1 cellular context compared by ENCODE assay signal in genomic region chr17:20059728-20060188, GRCh38.
TF ChIP-seq lines count a peak whose summit lies in the region.

No MANE protein-coding gene starts in this region.

TF ChIP-seq in K562, 482 proteins besides CTCF, POLR2A, EP300 and RAD21 (continued from another document and continues in another):
- peak; percentile 98 for TF ChIP-seq MGA (IDR thresholded peaks at IDR 0.05)
- peak; percentile 62 for TF ChIP-seq MYC (IDR thresholded peaks at IDR 0.05; ENCODE audit: low read depth, low read length)
- TF ChIP-seq MYC (CRISPR knock-in tag; IDR thresholded peaks at IDR 0.05; ENCODE audit: borderline replicate concordance, low read depth): no peak
- TF ChIP-seq NFE2 (IDR thresholded peaks at IDR 0.05; ENCODE audit: low read depth): peak; percentile 95
- TF ChIP-seq NONO (IDR thresholded peaks at IDR 0.05; ENCODE audit: low read depth in 2 of 2, low read length in 1 of 2): no peak
- peak; percentile 100 for TF ChIP-seq ZNF766 (CRISPR knock-in tag; conservative IDR thresholded peaks at IDR 0.05)
- peak; percentile 98 for TF ChIP-seq ZNF316 (IDR thresholded peaks at IDR 0.05)
- TF ChIP-seq RBM22 (IDR thresholded peaks at IDR 0.05; ENCODE audit: low read depth, low read length, poor library complexity, severe bottlenecking): no peak
- TF ChIP-seq ZNF778 (CRISPR knock-in tag; IDR thresholded peaks at IDR 0.05): no peak
- peak; percentile 34; the same call in 1 of the 2 replicates for TF ChIP-seq ATF7 (IDR thresholded peaks at IDR 0.05)
- TF ChIP-seq TEAD1 (CRISPR knock-in tag; IDR thresholded peaks at IDR 0.05): 0 out of 4 replicates have a peak, but pooled peaks of 1 of the 2 experiments have one; percentile 54
- TF ChIP-seq WHSC1 (IDR thresholded peaks at IDR 0.05; ENCODE audit: low read length): no peak
- no peak for TF ChIP-seq YY1 (IDR thresholded peaks at IDR 0.05; ENCODE audit: borderline replicate concordance in 1 of 3, control insufficient read depth in 1 of 3, extremely low read depth in 1 of 3, insufficient read depth in 3 of 3, insufficient read length in 1 of 3, insufficient replicate concordance in 2 of 3, low read depth in 1 of 3, low read length in 2 of 3)
- TF ChIP-seq ZNF449 (CRISPR knock-in tag; IDR thresholded peaks at IDR 0.05): no peak
- no peak for TF ChIP-seq RFX7 (CRISPR knock-in tag; IDR thresholded peaks at IDR 0.05)
- no peak for TF ChIP-seq ZNF146 (CRISPR knock-in tag; IDR thresholded peaks at IDR 0.05; ENCODE audit: unreplicated experiment)
- 0 out of 4 replicates have a peak, but pooled peaks of 1 of the 2 experiments have one; percentile 45 for TF ChIP-seq ZNF318 (IDR thresholded peaks at IDR 0.05; ENCODE audit: borderline replicate concordance in 1 of 2, low read depth in 1 of 2)
- no peak for TF ChIP-seq NR2C1 (IDR thresholded peaks at IDR 0.05)
- 0 out of 2 replicates have a peak, but pooled peaks have one; percentile 35 for TF ChIP-seq NR2C1 (tag; IDR thresholded peaks at IDR 0.05)
- peak; percentile 62 for TF ChIP-seq SMAD4 (CRISPR knock-in tag; conservative IDR thresholded peaks at IDR 0.05)
- peak; percentile 41; the same call in 1 of the 2 replicates for TF ChIP-seq JUND (IDR thresholded peaks at IDR 0.05; ENCODE audit: borderline replicate concordance, low read depth, low read length)
- no peak; the same call in 2 of the 3 replicates for TF ChIP-seq JUND (tag; IDR thresholded peaks at IDR 0.05; ENCODE audit: borderline replicate concordance, low read depth, low read length)
- no peak for TF ChIP-seq ZBTB33 (CRISPR knock-in tag; IDR thresholded peaks at IDR 0.05)
- peak; percentile 92 for TF ChIP-seq SPI1 (IDR thresholded peaks at IDR 0.05; ENCODE audit: borderline replicate concordance, low read depth, low read length)
- peak; percentile 67; the same call in 1 of the 2 replicates for TF ChIP-seq EP400 (IDR thresholded peaks at IDR 0.05)
- TF ChIP-seq MAFG (tag; conservative IDR thresholded peaks at IDR 0.05): peak; percentile 96
- no peak for TF ChIP-seq PRPF4 (IDR thresholded peaks at IDR 0.05; ENCODE audit: insufficient read depth, low read depth, low read length, poor library complexity, severe bottlenecking)
- no peak for TF ChIP-seq ATF6 (CRISPR knock-in tag; IDR thresholded peaks at IDR 0.05)
